In the genomic region with DNA sequence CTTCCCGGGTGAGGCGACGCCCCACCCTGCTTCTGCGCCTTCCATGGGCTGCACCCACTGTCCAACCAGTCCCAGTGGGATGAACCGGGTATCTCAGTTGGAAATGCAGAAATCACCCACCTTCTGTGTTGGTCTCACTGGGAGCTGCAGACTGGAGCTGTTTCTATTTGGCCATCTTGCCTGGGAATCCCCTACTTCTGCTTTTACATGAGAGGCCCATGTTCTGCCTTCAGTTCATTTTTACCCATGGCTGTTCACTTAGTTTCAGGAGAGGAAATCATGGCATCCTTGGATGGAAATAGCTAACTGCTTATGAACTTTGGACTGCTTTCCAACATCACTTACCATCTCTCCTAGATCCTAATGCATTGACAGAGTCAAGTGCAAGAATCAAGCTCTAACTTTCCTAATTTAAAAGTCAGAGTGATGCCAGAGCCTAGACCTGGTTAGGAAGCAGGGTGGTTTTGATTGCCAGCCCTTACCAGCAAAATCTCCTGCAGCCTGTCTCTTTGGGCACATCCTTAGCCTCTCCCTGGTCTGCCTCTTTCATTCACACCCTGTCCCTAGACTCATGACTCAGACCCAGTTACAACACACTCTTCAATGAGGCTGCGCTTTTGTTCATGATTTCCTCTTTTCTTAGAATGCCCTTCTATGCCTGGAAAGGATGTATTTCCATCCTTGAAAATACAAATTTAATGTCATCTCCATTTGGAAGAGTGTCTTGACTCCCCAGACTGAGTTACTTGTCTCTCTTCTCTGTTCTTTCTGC, we compare ENCODE assay signal across 13 cellular contexts.
DNase-seq lines count a peak whose midpoint lies in the region; ATAC-seq lines count a peak whose summit lies in the region.
"Had no signal": no experiment of that assay in that cellular context is flagged by ENCODE, and none has a peak within 500 bp of the region (broad histone marks: within the 10 kb centered on the region; RNA-seq: fewer than 3 reads in every experiment).

No MANE protein-coding gene starts in this region.

- peak; percentile 75 for ATAC-seq in HG03342 (IDR thresholded peaks at IDR 0.05; ENCODE audit: unreplicated experiment)
- ATAC-seq in GM18870 (IDR thresholded peaks at IDR 0.05; ENCODE audit: unreplicated experiment), result no peak

- no peaks in the 10 kb centered on the region for H3K4me1 Mint-ChIP-seq in immature natural killer cell
- H3K4me1 Mint-ChIP-seq: memory B cell had no signal

- H3K9me3 Mint-ChIP-seq in immature natural killer cell, result peaks cover 7 to 43% (median 24%) of the 10 kb centered on the region in 6 donors

- no peak overlapping the region for H3K4me3 Mint-ChIP-seq in immature natural killer cell
- H3K4me3 Mint-ChIP-seq: memory B cell; stimulated activated naive CD8-positive, alpha-beta T cell treated with anti-CD3 and anti-CD28 coated beads, Interleukin-15, Interleukin-2, amounts not matched to agents 100 ng/mL and 50 ng/mL, for 24 hours had no signal

- H3K27me3 Mint-ChIP-seq in immature natural killer cell (ENCODE audit: low read depth in 3 of 3), result peaks cover 0 to 4% (median 0%) of the 10 kb centered on the region in 3 donors

- H3K27ac Mint-ChIP-seq in immature natural killer cell, result no peak overlapping the region
- H3K27ac Mint-ChIP-seq: memory B cell; stimulated activated naive CD8-positive, alpha-beta T cell treated with anti-CD3 and anti-CD28 coated beads, Interleukin-15, Interleukin-2, amounts not matched to agents 100 ng/mL and 50 ng/mL, for 24 hours had no signal

- peak; percentile 1 for DNase-seq in NK-92 treated with Interleukin-12 subunit alpha and Interleukin-12 subunit beta, amount 100 ng/mL, for 24 hours (lab: John Stamatoyannopoulos, UW)
- DNase-seq in NK-92 (lab: John Stamatoyannopoulos, UW; ENCODE audit: unreplicated experiment), result no peak
- DNase-seq in SIG-M5 (lab: John Stamatoyannopoulos, UW), result peak; percentile 39
- DNase-seq in stromal cell of bone marrow (ENCODE audit: low read depth), result peak; percentile 41
- no peak for DNase-seq in immature natural killer cell
- DNase-seq in NCI-H1694 treated with DMSO at 0.1 percent for 48 hours (lab: John Stamatoyannopoulos, UW), result no peak
- DNase-seq: activated CD8-positive, alpha-beta memory T cell treated with anti-CD3 and anti-CD28 coated beads, Interleukin-2, amount 50 U/mL, for 4 hours; NCI-H146; stimulated activated CD4-positive, alpha-beta T cell treated with anti-CD3 and anti-CD28 coated beads, Interleukin-1b, Interleukin-23, amount 100 ng/mL, for 48 hours had no signal

- peaks cover 0 to 4% (median 0%) of the 10 kb centered on the region in 3 donors for H3K36me3 Mint-ChIP-seq in immature natural killer cell
- H3K36me3 Mint-ChIP-seq: memory B cell had no signal

Comparison
In these comparisons a context has a peak if more than half of its experiments do, and no peak if none do; other contexts are left out.
1. DNase-seq: peak in NK-92 treated with Interleukin-12 subunit alpha and Interleukin-12 subunit beta, amount 100 ng/mL, for 24 hours (single experiment), SIG-M5 (single experiment) and stromal cell of bone marrow (single experiment); none in NK-92 (single experiment), immature natural killer cell (0 of 3) and NCI-H1694 treated with DMSO at 0.1 percent for 48 hours (single experiment).